8 cellular contexts compared by ENCODE assay signal in genomic region chr4:86977621-86978184, GRCh38. TPM values are rescaled to one million over a fixed set of nuclear protein-coding genes. Genes with fewer than 3 reads are reported as not detected.
A peak's percentile ranks its signal among the peaks of the same experiment; 100 is the strongest.
DNase-seq lines count a peak whose midpoint lies in the region; ATAC-seq, FAIRE-seq and TF ChIP-seq lines count a peak whose summit lies in the region.

No MANE protein-coding gene starts in this region.

- no peak overlapping the region for H3K27ac Mint-ChIP-seq in stimulated activated memory B cell treated with anti-CD40 and anti-IgM and Interleukin-4, amounts not matched to agents 10 μg/mL and 1 μg/mL and 100 μg/mL, for 72 hours

- no peak overlapping the region for H3K23ac ChIP-seq in neuronal stem cell (ENCODE audit: low read depth, low read length, poor library complexity)

- no peak overlapping the region for H2AK5ac ChIP-seq in neuronal stem cell (ENCODE audit: low read depth, low read length)

- peak; percentile 99 for ATAC-seq in A549
- ATAC-seq in GM18502 (IDR thresholded peaks at IDR 0.05; ENCODE audit: poor library complexity, unreplicated experiment), result peak; percentile 95
- ATAC-seq in HG02759 (IDR thresholded peaks at IDR 0.05; ENCODE audit: unreplicated experiment), result peak; percentile 92
- ATAC-seq in stimulated activated memory B cell treated with anti-CD40 and anti-IgM and Interleukin-4, amounts not matched to agents 10 μg/mL and 1 μg/mL and 100 μg/mL, for 72 hours, result peak; percentile 72

- peak overlapping the region; percentile 76 to 85 for H3K27ac ChIP-seq in A549
- H3K27ac ChIP-seq in neuronal stem cell (replicated peaks; ENCODE audit: low read length), result no peak overlapping the region

- no peak overlapping the region for H3K4ac ChIP-seq in neuronal stem cell (ENCODE audit: low read length)

- no peak for TF ChIP-seq CTCF in A549 (IDR thresholded peaks at IDR 0.05)

- no peak for TF ChIP-seq EP300 in A549 (IDR thresholded peaks at IDR 0.05)

- H3K14ac ChIP-seq in neuronal stem cell (ENCODE audit: low read length), result no peak overlapping the region

- peaks cover 45% of the 10 kb centered on the region for H3K4me1 ChIP-seq in A549
- H3K4me1 ChIP-seq in neuronal stem cell (ENCODE audit: control insufficient read depth in 2 of 2, insufficient read depth in 1 of 2, low read depth in 1 of 2, low read length in 2 of 2), result peaks cover 0 to 2% of the 10 kb centered on the region in 2 donors

- H3K9me3 Mint-ChIP-seq in stimulated activated memory B cell treated with anti-CD40 and anti-IgM and Interleukin-4, amounts not matched to agents 10 μg/mL and 1 μg/mL and 100 μg/mL, for 72 hours, result no peaks in the 10 kb centered on the region

- H3K36me3 Mint-ChIP-seq in stimulated activated memory B cell treated with anti-CD40 and anti-IgM and Interleukin-4, amounts not matched to agents 10 μg/mL and 1 μg/mL and 100 μg/mL, for 72 hours, result peaks cover 18% of the 10 kb centered on the region

- H4K91ac ChIP-seq in neuronal stem cell (ENCODE audit: low read depth, low read length, poor library complexity), result no peak overlapping the region

- H3K27me3 Mint-ChIP-seq in stimulated activated memory B cell treated with anti-CD40 and anti-IgM and Interleukin-4, amounts not matched to agents 10 μg/mL and 1 μg/mL and 100 μg/mL, for 72 hours, result no peaks in the 10 kb centered on the region

- POLR2A ChIA-PET in A549 (lab: Yijun Ruan, JAX), result interaction anchor here (0.6 to 1.4 kb wide), 2 partner anchors 14 to 28 kb away, joined by 3 to 5 read pairs; no protein-coding TSS in a partner anchor

- H2BK15ac ChIP-seq in neuronal stem cell (ENCODE audit: low read length), result no peak overlapping the region

- no peaks in the 10 kb centered on the region for H3K79me1 ChIP-seq in neuronal stem cell (ENCODE audit: low read depth, low read length)

- no peak overlapping the region for H2BK5ac ChIP-seq in neuronal stem cell (ENCODE audit: low read length)

- peak; percentile 76 to 90 for DNase-seq in A549 (ENCODE audit: low read depth in 1 of 2, low spot score in 1 of 2)
- peak; percentile 86 for DNase-seq in NCI-H226
- peak; percentile 91 for DNase-seq in dermis blood vessel endothelial cell
- no peak for DNase-seq in neuronal stem cell (ENCODE audit: low spot score)
- DNase-seq in NCI-H1092 treated with DMSO at 0.1 percent for 48 hours (lab: John Stamatoyannopoulos, UW), result no peak

- no peaks in the 10 kb centered on the region for H3K36me3 ChIP-seq in neuronal stem cell (replicated peaks in 1 of 2; ENCODE audit: control insufficient read depth in 2 of 2, insufficient read depth in 2 of 2, low read length in 2 of 2)

- H3K4me3 Mint-ChIP-seq in stimulated activated memory B cell treated with anti-CD40 and anti-IgM and Interleukin-4, amounts not matched to agents 10 μg/mL and 1 μg/mL and 100 μg/mL, for 72 hours, result no peak overlapping the region

- CTCF ChIA-PET in A549 (lab: Yijun Ruan, JAX), result interaction anchor here (0.8 to 1.8 kb wide), 2 partner anchors 9 to 55 kb away, joined by 3 to 6 read pairs; no protein-coding TSS in a partner anchor

- no peaks in the 10 kb centered on the region for H3K9me3 ChIP-seq in A549
- no peaks in the 10 kb centered on the region for H3K9me3 ChIP-seq in neuronal stem cell (replicated peaks in 1 of 2; ENCODE audit: control insufficient read depth in 2 of 2, insufficient read depth in 1 of 2, low read depth in 1 of 2, low read length in 2 of 2)

- peak; percentile 39 for FAIRE-seq in A549 (lab: Jason Lieb, UNC)

- TF ChIP-seq POLR2A in A549 (IDR thresholded peaks at IDR 0.05; ENCODE audit: low read length), result no peak

- no peak overlapping the region for H4K8ac ChIP-seq in neuronal stem cell (ENCODE audit: low read depth, low read length)

- H3K4me3 ChIP-seq in A549, result peak overlapping the region; percentile 31; the same call in 1 of the 3 replicates
- no peak overlapping the region for H3K4me3 ChIP-seq in neuronal stem cell (ENCODE audit: low read length in 2 of 2)

- H3K27me3 ChIP-seq in neuronal stem cell (ENCODE audit: control insufficient read depth in 3 of 3, insufficient read depth in 3 of 3, low read depth in 1 of 3, low read length in 3 of 3), result no peaks in the 10 kb centered on the region

- WGBS in A549 (ENCODE audit: missing lambda C conversion rate), result 1% methylated on average over 5 of the region's 5 CpGs
- WGBS in neuronal stem cell (ENCODE audit: extremely low coverage in 2 of 2, insufficient read length in 2 of 2, insufficient replicate concordance in 1 of 2), 2 donors, result no CpG with 5 or more reads among the region's 5 CpGs

- H3K9ac ChIP-seq in neuronal stem cell (ENCODE audit: low read depth, low read length, poor library complexity), result no peak overlapping the region

- H3K4me2 ChIP-seq in A549 (peak overlapping the region; percentile 98), neuronal stem cell (ENCODE audit: insufficient read depth, low read length, poor library complexity, severe bottlenecking) (no peak overlapping the region)

- no peak overlapping the region for H2AFZ ChIP-seq in neuronal stem cell (ENCODE audit: low read length)

- H3K4me1 Mint-ChIP-seq in stimulated activated memory B cell treated with anti-CD40 and anti-IgM and Interleukin-4, amounts not matched to agents 10 μg/mL and 1 μg/mL and 100 μg/mL, for 72 hours, result peaks cover 52% of the 10 kb centered on the region

- H2BK12ac ChIP-seq in neuronal stem cell (ENCODE audit: low read length), result no peak overlapping the region

- H3K18ac ChIP-seq in neuronal stem cell (ENCODE audit: low read length), result no peak overlapping the region

- TF ChIP-seq RAD21 in A549 (conservative IDR thresholded peaks at IDR 0.05 in 1 of 2, IDR thresholded peaks at IDR 0.05 in 1 of 2), result no peak

- H2BK120ac ChIP-seq in neuronal stem cell (ENCODE audit: low read depth, low read length), result no peak overlapping the region

TF ChIP-seq in A549, 52 proteins besides CTCF, POLR2A, EP300 and RAD21:
- TF ChIP-seq RCOR1 (IDR thresholded peaks at IDR 0.05; ENCODE audit: low read depth, low read length) (no peak), TP53 (CRISPR knock-in tag; IDR thresholded peaks at IDR 0.05) (no peak), JUNB (IDR thresholded peaks at IDR 0.05) (0 out of 2 replicates have a peak, but pooled peaks have one; percentile 50), GATA3 (IDR thresholded peaks at IDR 0.05; ENCODE audit: borderline replicate concordance) (peak; percentile 43; the same call in 1 of the 2 replicates), FOSL2 (IDR thresholded peaks at IDR 0.05) (peak; percentile 41; the same call in 1 of the 2 replicates), FOSL2 (CRISPR knock-in tag; IDR thresholded peaks at IDR 0.05) (peak; percentile 93)

RNA-seq across cellular contexts. Expression of gene AFF1, which starts 42.9 kb away (rescaled TPM):
- 15.4 and 29.8 TPM in 2 replicates for polyA plus RNA-seq in A549 (2011; rRNA removed)
- polyA plus RNA-seq in A549 (2012; cell fraction: cytosol; rRNA removed), result 4.5 and 5.5 TPM in 2 replicates
- polyA plus RNA-seq in A549 (2012; cell fraction: nucleus; rRNA removed), result 3.8 and 7.8 TPM in 2 replicates
- polyA plus RNA-seq in A549 (2017; fragmentation: RNase III; extraction: RNeasy Plus Mini Kit Qiagen cat#74134 plus additional on column Dnase treatment), result 11.3 to 13.7 TPM (median 12.2 TPM) in 3 replicates
- polyA minus RNA-seq in A549 (2011; rRNA and poly(A)+ RNA removed), result 55.6 and 59.6 TPM in 2 replicates
- 31.0 and 39.4 TPM in 2 replicates for total RNA-seq in dermis blood vessel endothelial cell
- 21.2 TPM for polyA plus RNA-seq in neuronal stem cell (2013, experiment 1 of 2)
- polyA plus RNA-seq in neuronal stem cell (2013, experiment 2 of 2), result 23.7 TPM

Comparison
In these comparisons a context has a peak if more than half of its experiments do, and no peak if none do; other contexts are left out.
1. DNase-seq: peak in A549 (2 of 2), NCI-H226 (single experiment) and dermis blood vessel endothelial cell (single experiment); none in neuronal stem cell (single experiment) and NCI-H1092 treated with DMSO at 0.1 percent for 48 hours (single experiment).
2. Peak in every context shown above with its lines, with median percentiles within 50 percentile points of each other: ATAC-seq.